8 cellular contexts compared by ENCODE assay signal in genomic region chr2:229910832-229911412, GRCh38. TPM values are rescaled to one million over a fixed set of nuclear protein-coding genes. Genes with fewer than 3 reads are reported as not detected.
DNase-seq lines count a peak whose midpoint lies in the region; ATAC-seq and TF ChIP-seq lines count a peak whose summit lies in the region.

No MANE protein-coding gene starts in this region.

- H3K4me3 ChIP-seq in Loucy (ENCODE audit: low read length, poor library complexity, severe bottlenecking) (no peak overlapping the region), transverse colon (no peak overlapping the region)
- H3K4me3 ChIP-seq in naive thymus-derived CD4-positive, alpha-beta T cell (ENCODE audit: low read length), result no peak overlapping the region

- no peak overlapping the region for H2AFZ ChIP-seq in Loucy (ENCODE audit: low read length)

- H3K27me3 Mint-ChIP-seq in naive thymus-derived CD4-positive, alpha-beta T cell, result no peaks in the 10 kb centered on the region

- H3K9me3 ChIP-seq in Loucy (ENCODE audit: insufficient read depth, low read depth, low read length) (no peaks in the 10 kb centered on the region), transverse colon (no peaks in the 10 kb centered on the region)
- no peaks in the 10 kb centered on the region for H3K9me3 ChIP-seq in naive thymus-derived CD4-positive, alpha-beta T cell (ENCODE audit: control insufficient read depth in 2 of 3, low read length in 3 of 3)

- CTCF ChIA-PET in naive thymus-derived CD4-positive, alpha-beta T cell (lab: Charles Lee), result interaction anchor here (0.5 to 2.1 kb wide), 12 partner anchors 9 to 1224 kb away, joined by 3 to 19 read pairs (median 5); no protein-coding TSS in a partner anchor

- 32 to 33% methylated on average over 1 of the region's 1 CpG for WGBS in transverse colon (ENCODE audit: low coverage in 1 of 2), 2 donors

- in situ Hi-C loops in transverse colon (cut with MboI; ENCODE audit: low pct_ligation_motif_present in 1 of 4, low pct_unique_long_range_greater_than_20kb in 1 of 4, low sequenced_read_pairs in 3 of 4), result no loop called here

- H3K36me3 ChIP-seq in Loucy (ENCODE audit: insufficient read depth, low read length), result peaks cover 12% of the 10 kb centered on the region; the same call in 1 of the 2 replicates
- peaks cover 0 to 14% (median 8%) of the 10 kb centered on the region in 3 experiments for H3K36me3 ChIP-seq in naive thymus-derived CD4-positive, alpha-beta T cell (ENCODE audit: control insufficient read depth in 2 of 3, insufficient read depth in 3 of 3, low read length in 3 of 3)
- H3K36me3 ChIP-seq in transverse colon, result peaks cover 0 to 12% (median 0%) of the 10 kb centered on the region in 4 donors

- peaks cover 99% of the 10 kb centered on the region for H3K79me2 ChIP-seq in Loucy (ENCODE audit: insufficient read depth, low read length)

- no peak for TF ChIP-seq EP300 in transverse colon (IDR thresholded peaks at IDR 0.05; ENCODE audit: low read depth)

- ATAC-seq in GM21515 (IDR thresholded peaks at IDR 0.05; ENCODE audit: unreplicated experiment), result peak; percentile 70
- ATAC-seq in naive thymus-derived CD4-positive, alpha-beta T cell, result peak; percentile 79

- H3K27ac Mint-ChIP-seq in naive thymus-derived CD4-positive, alpha-beta T cell, result peak overlapping the region; percentile 5 to 84 (median 56)

- intact Hi-C loops in naive thymus-derived CD4-positive, alpha-beta T cell (cut with micrococcal nuclease), result loop anchor here (1.0 to 5.0 kb wide), 3 partner anchors 9 to 129 kb away; no protein-coding TSS in a partner anchor
- intact Hi-C loops in transverse colon (cut with DNase I; ENCODE audit: low total_unique reads), result no loop called here

- POLR2A ChIA-PET in naive thymus-derived CD4-positive, alpha-beta T cell (lab: Charles Lee), result interaction anchor here (0.7 to 2.2 kb wide), 5 partner anchors 9 to 76 kb away, joined by 3 to 8 read pairs (median 4); partner anchors contain the start of genes FBXO36 and TRIP12

- H3F3A ChIP-seq in Loucy (ENCODE audit: low read depth), result no peaks in the 10 kb centered on the region

- no peaks in the 10 kb centered on the region for H3K9me3 Mint-ChIP-seq in naive thymus-derived CD4-positive, alpha-beta T cell

- TF ChIP-seq POLR2A in transverse colon (IDR thresholded peaks at IDR 0.05), result no peak

- peaks cover 3 to 14% (median 4%) of the 10 kb centered on the region in 5 donors for H3K36me3 Mint-ChIP-seq in naive thymus-derived CD4-positive, alpha-beta T cell

- H3K27ac ChIP-seq in naive thymus-derived CD4-positive, alpha-beta T cell (ENCODE audit: low read depth, low read length), result peak overlapping the region; percentile 12
- H3K27ac ChIP-seq in transverse colon, result no peak overlapping the region

- TF ChIP-seq CTCF in Loucy (conservative IDR thresholded peaks at IDR 0.05; ENCODE audit: low read length) (peak; percentile 73), transverse colon (IDR thresholded peaks at IDR 0.05) (peak in 1 of 5 experiments; percentile 10)

- H4K20me1 ChIP-seq in Loucy (ENCODE audit: insufficient read depth, low read length, poor library complexity, severe bottlenecking), result peaks cover 79% of the 10 kb centered on the region

- no peak overlapping the region for H3K9ac ChIP-seq in Loucy (ENCODE audit: low read depth, low read length, poor library complexity, severe bottlenecking)

- H3K27me3 ChIP-seq in Loucy (ENCODE audit: insufficient read depth, low read length, poor library complexity, severe bottlenecking) (no peaks in the 10 kb centered on the region), transverse colon (no peaks in the 10 kb centered on the region)
- H3K27me3 ChIP-seq in naive thymus-derived CD4-positive, alpha-beta T cell (ENCODE audit: control insufficient read depth in 2 of 2, insufficient read depth in 2 of 2, low read length in 2 of 2), result no peaks in the 10 kb centered on the region

- peak; percentile 1 for DNase-seq in NCI-H1694 (lab: John Stamatoyannopoulos, UW)
- DNase-seq in NCI-H1694 treated with DMSO at 0.1 percent for 48 hours (lab: John Stamatoyannopoulos, UW), result no peak
- peak; percentile 13 for DNase-seq in astrocyte of the hippocampus (ENCODE audit: low read depth, low spot score)
- DNase-seq in naive thymus-derived CD4-positive, alpha-beta T cell, result peak in 6 of 9 donors; percentile 10 to 36 (median 28)
- no peak for DNase-seq in kidney tubule cell (ENCODE audit: low spot score)
- no peak for DNase-seq in transverse colon

- H3K4me1 Mint-ChIP-seq in naive thymus-derived CD4-positive, alpha-beta T cell, result peaks cover 35 to 68% (median 59%) of the 10 kb centered on the region in 7 donors

- H3K4me3 Mint-ChIP-seq in naive thymus-derived CD4-positive, alpha-beta T cell, result peak overlapping the region in 7 of 10 donors; percentile 8 to 65 (median 14)

- H3K4me1 ChIP-seq in Loucy (ENCODE audit: insufficient read depth, low read length, poor library complexity, severe bottlenecking) (peaks cover 22% of the 10 kb centered on the region), transverse colon (peaks cover 0 to 61% (median 23%) of the 10 kb centered on the region in 4 donors)
- peaks cover 13 to 31% of the 10 kb centered on the region in 2 donors for H3K4me1 ChIP-seq in naive thymus-derived CD4-positive, alpha-beta T cell (ENCODE audit: control insufficient read depth in 2 of 2, insufficient read depth in 2 of 2, low read length in 2 of 2)

- no peaks in the 10 kb centered on the region for H3K9me2 ChIP-seq in Loucy (replicated peaks; ENCODE audit: low read depth, low read length)

- H3K4me2 ChIP-seq in Loucy (ENCODE audit: low read depth, low read length, poor library complexity, severe bottlenecking), result peak overlapping the region; percentile 28

RNA-seq across cellular contexts. Expression of gene TRIP12, which starts 10.9 kb away (rescaled TPM):
- total RNA-seq in naive thymus-derived CD4-positive, alpha-beta T cell, result 100 to 1,000 TPM; 184 to 247 (median 231) TPM
- polyA plus RNA-seq in naive thymus-derived CD4-positive, alpha-beta T cell, result 10 to 100 TPM; 34.8 to 60.2 TPM
- 100 to 1,000 TPM; 143 to 238 (median 158) TPM for total RNA-seq in transverse colon

RNA-seq across cellular contexts. Expression of gene FBXO36, which starts 11.4 kb away (rescaled TPM):
- 1 to 10 TPM in 3 of 5 experiments, under 1 TPM in 2; 0.51 to 1.8 (median 1.2) TPM for total RNA-seq in naive thymus-derived CD4-positive, alpha-beta T cell
- polyA plus RNA-seq in naive thymus-derived CD4-positive, alpha-beta T cell, result 1 to 10 TPM; 1.2 TPM
- total RNA-seq in transverse colon, result 1 to 10 TPM in 2 of 4 donors, under 1 TPM in 2; 0.60 to 2.1 (median 1.3) TPM

Comparison
In these comparisons a context has a peak if more than half of its experiments do, and no peak if none do; other contexts are left out.
1. DNase-seq: peak in NCI-H1694 (single experiment), astrocyte of the hippocampus (single experiment) and naive thymus-derived CD4-positive, alpha-beta T cell (6 of 9); none in NCI-H1694 treated with DMSO at 0.1 percent for 48 hours (single experiment), kidney tubule cell (single experiment) and transverse colon (single experiment).